21 cellular contexts compared by ENCODE assay signal in genomic region chr5:128053291-128053954, GRCh38. TPM values are rescaled to one million over a fixed set of nuclear protein-coding genes. Genes with fewer than 3 reads are reported as not detected.
DNase-seq lines count a peak whose midpoint lies in the region; ATAC-seq and TF ChIP-seq lines count a peak whose summit lies in the region.
"Had no signal": no experiment of that assay in that cellular context is flagged by ENCODE, and none has a peak within 500 bp of the region (broad histone marks: within the 10 kb centered on the region; RNA-seq: fewer than 3 reads in every experiment).

No MANE protein-coding gene starts in this region.

- TF ChIP-seq CTCF in RWPE2 (IDR thresholded peaks at IDR 0.05; ENCODE audit: poor library complexity, severe bottlenecking) (no peak), fibroblast of the aortic adventitia (IDR thresholded peaks at IDR 0.05; ENCODE audit: insufficient read depth, low read length) (no peak)

- ATAC-seq in RWPE2 (ENCODE audit: low read depth) (peak; percentile 29; the same call in 1 of the 3 replicates), HG03139 (IDR thresholded peaks at IDR 0.05; ENCODE audit: unreplicated experiment) (no peak)
- ATAC-seq: activated naive CD8-positive, alpha-beta T cell treated with anti-CD3 and anti-CD28 coated beads, Interleukin-2, amount 50 U/mL, for 24 hours; activated T-cell treated with anti-CD3 and anti-CD28 coated beads, Interleukin-2, amount 50 U/mL, for 72 hours; GM23338; stimulated activated naive CD8-positive, alpha-beta T cell treated with anti-CD3 and anti-CD28 coated beads, Interleukin-15, Interleukin-2, amounts not matched to agents 100 U/mL and 50 U/mL, for 24 hours had no signal

- H3K27me3 ChIP-seq in RWPE2 (ENCODE audit: insufficient read depth, poor library complexity, severe bottlenecking) = no peaks in the 10 kb centered on the region
- H3K27me3 ChIP-seq in skeletal muscle tissue (ENCODE audit: control insufficient read depth in 3 of 3, insufficient read depth in 3 of 3, low read length in 3 of 3) = no peaks in the 10 kb centered on the region
- H3K27me3 ChIP-seq: BLaER1, heart right ventricle, ovary had no signal

- H3K4me1 ChIP-seq in RWPE2 (ENCODE audit: insufficient read depth, poor library complexity, severe bottlenecking) = peaks cover 13% of the 10 kb centered on the region
- H3K4me1 ChIP-seq in skeletal muscle tissue (ENCODE audit: control insufficient read depth in 3 of 3, insufficient read depth in 3 of 3, low read length in 3 of 3) = peaks cover 0 to 5% (median 0%) of the 10 kb centered on the region in 3 donors
- H3K4me1 ChIP-seq: BLaER1 had no signal

- H3K9me3 ChIP-seq in RWPE2 (ENCODE audit: severe bottlenecking) = no peaks in the 10 kb centered on the region
- peaks cover 0 to 2% (median 0%) of the 10 kb centered on the region in 3 donors for H3K9me3 ChIP-seq in skeletal muscle tissue (ENCODE audit: control insufficient read depth in 3 of 3, low read length in 3 of 3)
- H3K9me3 ChIP-seq: ovary had no signal

- H3K9ac ChIP-seq in skeletal muscle tissue (ENCODE audit: low read depth in 1 of 3, low read length in 3 of 3) = no peak overlapping the region
- H3K9ac ChIP-seq: BLaER1 had no signal

- no peak overlapping the region for H3K4me3 ChIP-seq in RWPE2 (ENCODE audit: severe bottlenecking)
- no peak overlapping the region for H3K4me3 ChIP-seq in fibroblast of the aortic adventitia (ENCODE audit: low read depth, low read length)
- no peak overlapping the region for H3K4me3 ChIP-seq in skeletal muscle tissue (ENCODE audit: low read length in 3 of 3)
- H3K4me3 ChIP-seq: BLaER1, GM23338, heart right ventricle, ovary had no signal

- H3K36me3 ChIP-seq in RWPE2 (ENCODE audit: low read depth) = peaks cover 9% of the 10 kb centered on the region; the same call in 1 of the 2 replicates
- no peaks in the 10 kb centered on the region for H3K36me3 ChIP-seq in skeletal muscle tissue (ENCODE audit: control insufficient read depth in 3 of 3, insufficient read depth in 3 of 3, low read length in 3 of 3)
- H3K36me3 ChIP-seq: ovary had no signal

- H3K27ac ChIP-seq in RWPE2 (ENCODE audit: poor library complexity, severe bottlenecking) (no peak overlapping the region), skeletal muscle tissue (ENCODE audit: low read depth, low read length) (peak overlapping the region; percentile 16)
- H3K27ac ChIP-seq: BLaER1, ovary had no signal

- DNase-seq in EL (peak; percentile 17), RWPE2 (ENCODE audit: low spot score) (no peak), fibroblast of the aortic adventitia (ENCODE audit: low read depth) (peak; percentile 51), GOT3 (lab: John Stamatoyannopoulos, UW) (no peak), NCI-H1105 (lab: John Stamatoyannopoulos, UW) (no peak), RPMI8226 (no peak)
- DNase-seq: activated CD4-positive, alpha-beta T cell treated with anti-CD3 and anti-CD28 coated beads, Interleukin-2, amount 50 U/mL, for 48 hours; activated naive CD8-positive, alpha-beta T cell treated with anti-CD3 and anti-CD28 coated beads, Interleukin-2, amount 50 U/mL, for 24 hours; activated T-cell treated with anti-CD3 and anti-CD28 coated beads, Interleukin-2, amount 50 U/mL, for 72 hours; DMS53; heart right ventricle; kidney; MM.1S; NCI-H1930; NCI-H510A treated with DMSO at 0.1 percent for 48 hours; ovary; stimulated activated naive CD8-positive, alpha-beta T cell treated with anti-CD3 and anti-CD28 coated beads, Interleukin-15, Interleukin-2, amounts not matched to agents 100 U/mL and 50 U/mL, for 24 hours had no signal

RNA-seq across cellular contexts. Expression of gene SLC12A2, which starts 30.1 kb away (rescaled TPM):
- 51.9 and 53.1 TPM in 2 replicates for total RNA-seq in fibroblast of the aortic adventitia (ENCODE audit: low replicate concordance)
- 24.5 TPM for total RNA-seq in skeletal muscle tissue

Comparison
In these comparisons a context has a peak if more than half of its experiments do, and no peak if none do; other contexts are left out.
1. DNase-seq: peak in EL (single experiment) and fibroblast of the aortic adventitia (single experiment); none in RWPE2 (single experiment), GOT3 (single experiment), NCI-H1105 (single experiment) and RPMI8226 (single experiment).